ENCODE assay signal across 1 cellular context in genomic region chr14:94005324-94005723, GRCh38.
TF ChIP-seq lines count a peak whose summit lies in the region.

No MANE protein-coding gene starts in this region.

TF ChIP-seq in GM12878, 131 proteins besides CTCF, POLR2A, EP300 and RAD21:
- TF ChIP-seq PKNOX1 (IDR thresholded peaks at IDR 0.05) (peak; percentile 85), YBX1 (IDR thresholded peaks at IDR 0.05) (no peak), MLLT1 (IDR thresholded peaks at IDR 0.05) (no peak), PBX3 (IDR thresholded peaks at IDR 0.05; ENCODE audit: insufficient replicate concordance, low read depth, low read length) (peak; percentile 1), RELB (IDR thresholded peaks at IDR 0.05; ENCODE audit: low read depth) (no peak), TCF7 (IDR thresholded peaks at IDR 0.05; ENCODE audit: borderline replicate concordance) (no peak), BHLHE40 (IDR thresholded peaks at IDR 0.05; ENCODE audit: borderline replicate concordance in 1 of 2, low read depth in 2 of 2, low read length in 1 of 2) (peak; percentile 60 to 75; a peak in 2 of 4 replicates), ZSCAN29 (IDR thresholded peaks at IDR 0.05) (no peak), TCF12 (IDR thresholded peaks at IDR 0.05; ENCODE audit: low read depth, low read length) (no peak), SMC3 (IDR thresholded peaks at IDR 0.05; ENCODE audit: borderline replicate concordance, low read length) (peak; percentile 38; the same call in 1 of the 2 replicates), DPF2 (IDR thresholded peaks at IDR 0.05) (no peak), CBX3 (IDR thresholded peaks at IDR 0.05; ENCODE audit: borderline replicate concordance, low read depth) (no peak), NR2C2 (IDR thresholded peaks at IDR 0.05; ENCODE audit: borderline replicate concordance, control insufficient read depth, insufficient read length, low read depth) (no peak), ZBTB40 (IDR thresholded peaks at IDR 0.05; ENCODE audit: borderline replicate concordance) (peak; percentile 74), KLF5 (IDR thresholded peaks at IDR 0.05; ENCODE audit: partially characterized antibody) (no peak)
